8 cellular contexts compared by ENCODE assay signal in genomic region chrX:49184294-49185061, GRCh38. TPM values are rescaled to one million over a fixed set of nuclear protein-coding genes. Genes with fewer than 3 reads are reported as not detected.
DNase-seq lines count a peak whose midpoint lies in the region; ATAC-seq and TF ChIP-seq lines count a peak whose summit lies in the region.

No MANE protein-coding gene starts in this region.

- H2AK5ac ChIP-seq in neuronal stem cell (ENCODE audit: low read depth, low read length), result no peak overlapping the region

- peak overlapping the region; percentile 73 for H3K27ac ChIP-seq in neuronal stem cell (replicated peaks; ENCODE audit: low read length)

- no peaks in the 10 kb centered on the region for H3K27me3 Mint-ChIP-seq in activated T-helper 17 cell treated with anti-CD3 and anti-CD28 coated beads, Interleukin-2, amount 50 U/mL, for 72 hours

- peak overlapping the region; percentile 70 for H3K9ac ChIP-seq in neuronal stem cell (ENCODE audit: low read depth, low read length, poor library complexity)

- no peak overlapping the region for H2BK15ac ChIP-seq in neuronal stem cell (ENCODE audit: low read length)

- no peaks in the 10 kb centered on the region for H3K79me1 ChIP-seq in neuronal stem cell (ENCODE audit: low read depth, low read length)

- peaks cover 55% of the 10 kb centered on the region for H3K36me3 Mint-ChIP-seq in activated T-helper 17 cell treated with anti-CD3 and anti-CD28 coated beads, Interleukin-2, amount 50 U/mL, for 72 hours (ENCODE audit: low read depth)

- peak; percentile 94 for DNase-seq in Caki2 (ENCODE audit: low read depth)
- peak; percentile 95 for DNase-seq in NCI-H2107 (lab: John Stamatoyannopoulos, UW)
- peak; percentile 88 for DNase-seq in fibroblast of the aortic adventitia (ENCODE audit: low read depth)
- peak; percentile 87 for DNase-seq in neuronal stem cell (ENCODE audit: low spot score)

- peak overlapping the region; percentile 76 for H3K4me3 ChIP-seq in fibroblast of the aortic adventitia (ENCODE audit: low read depth, low read length)
- H3K4me3 ChIP-seq in neuronal stem cell (ENCODE audit: low read length in 2 of 2), result peak overlapping the region in 1 of 2 donors; percentile 71

- H3K9me3 ChIP-seq in neuronal stem cell (replicated peaks in 1 of 2; ENCODE audit: control insufficient read depth in 2 of 2, insufficient read depth in 1 of 2, low read depth in 1 of 2, low read length in 2 of 2), result no peaks in the 10 kb centered on the region

- no peaks in the 10 kb centered on the region for H3K27me3 ChIP-seq in neuronal stem cell (ENCODE audit: control insufficient read depth in 3 of 3, insufficient read depth in 3 of 3, low read depth in 1 of 3, low read length in 3 of 3)

- in situ Hi-C loops in Caki2 (cut with HindIII; ENCODE audit: low pct_unique_long_range_greater_than_20kb, low sequenced_read_pairs), result no loop called here

- H3K4me1 Mint-ChIP-seq in activated T-helper 17 cell treated with anti-CD3 and anti-CD28 coated beads, Interleukin-2, amount 50 U/mL, for 72 hours, result no peaks in the 10 kb centered on the region

- H3K4ac ChIP-seq in neuronal stem cell (ENCODE audit: low read length), result no peak overlapping the region

- H3K14ac ChIP-seq in neuronal stem cell (ENCODE audit: low read length), result peak overlapping the region; percentile 21

- H3K23ac ChIP-seq in neuronal stem cell (ENCODE audit: low read depth, low read length, poor library complexity), result no peak overlapping the region

- H3K18ac ChIP-seq in neuronal stem cell (ENCODE audit: low read length), result peak overlapping the region; percentile 80

- no peak overlapping the region for H4K8ac ChIP-seq in neuronal stem cell (ENCODE audit: low read depth, low read length)

- H4K91ac ChIP-seq in neuronal stem cell (ENCODE audit: low read depth, low read length, poor library complexity), result no peak overlapping the region

- no peaks in the 10 kb centered on the region for H3K36me3 ChIP-seq in neuronal stem cell (replicated peaks in 1 of 2; ENCODE audit: control insufficient read depth in 2 of 2, insufficient read depth in 2 of 2, low read length in 2 of 2)

- ATAC-seq in GM21529 (IDR thresholded peaks at IDR 0.05; ENCODE audit: unreplicated experiment), result peak; percentile 54
- ATAC-seq in activated T-helper 17 cell treated with anti-CD3 and anti-CD28 coated beads, Interleukin-2, amount 50 U/mL, for 72 hours (replicated peaks), result peak; percentile 75
- no peak for ATAC-seq in GM18858 (IDR thresholded peaks at IDR 0.05; ENCODE audit: unreplicated experiment)
- no peak for ATAC-seq in HG03439 (IDR thresholded peaks at IDR 0.05; ENCODE audit: unreplicated experiment)

- peak overlapping the region; percentile 58 for H2AFZ ChIP-seq in neuronal stem cell (ENCODE audit: low read length)

- H2BK5ac ChIP-seq in neuronal stem cell (ENCODE audit: low read length), result no peak overlapping the region

- H3K4me1 ChIP-seq in neuronal stem cell (ENCODE audit: control insufficient read depth in 2 of 2, insufficient read depth in 1 of 2, low read depth in 1 of 2, low read length in 2 of 2), result peaks cover 0 to 11% of the 10 kb centered on the region in 2 donors

- H2BK12ac ChIP-seq in neuronal stem cell (ENCODE audit: low read length), result no peak overlapping the region

- peak overlapping the region; percentile 89 for H3K27ac Mint-ChIP-seq in activated T-helper 17 cell treated with anti-CD3 and anti-CD28 coated beads, Interleukin-2, amount 50 U/mL, for 72 hours

- WGBS in neuronal stem cell (ENCODE audit: extremely low coverage in 2 of 2, insufficient read length in 2 of 2, insufficient replicate concordance in 1 of 2), 2 donors, result no CpG with 5 or more reads among the region's 39 CpGs

- peak overlapping the region; percentile 92 for H3K4me3 Mint-ChIP-seq in activated T-helper 17 cell treated with anti-CD3 and anti-CD28 coated beads, Interleukin-2, amount 50 U/mL, for 72 hours

- TF ChIP-seq CTCF in fibroblast of the aortic adventitia (IDR thresholded peaks at IDR 0.05; ENCODE audit: insufficient read depth, low read length), result no peak

- H3K4me2 ChIP-seq in neuronal stem cell (ENCODE audit: insufficient read depth, low read length, poor library complexity, severe bottlenecking), result peak overlapping the region; percentile 73

- no peak overlapping the region for H2BK120ac ChIP-seq in neuronal stem cell (ENCODE audit: low read depth, low read length)

- H3K9me3 Mint-ChIP-seq in activated T-helper 17 cell treated with anti-CD3 and anti-CD28 coated beads, Interleukin-2, amount 50 U/mL, for 72 hours, result no peaks in the 10 kb centered on the region

RNA-seq across cellular contexts. Expression of gene PRICKLE3, which starts 1.7 kb away (rescaled TPM):
- 6.1 and 55.0 TPM in 2 replicates for total RNA-seq in Caki2 (2014; rRNA removed; shearing (Covaris generic); ENCODE audit: low replicate concordance)
- total RNA-seq in activated T-helper 17 cell treated with anti-CD3 and anti-CD28 coated beads, Interleukin-2, amount 50 U/mL, for 72 hours, result 10 to 100 TPM; 19.8 to 45.3 TPM
- 2.9 and 5.0 TPM in 2 replicates for total RNA-seq in fibroblast of the aortic adventitia (ENCODE audit: low replicate concordance)
- polyA plus RNA-seq in neuronal stem cell (2013, experiment 1 of 2), result 4.5 TPM
- polyA plus RNA-seq in neuronal stem cell (2013, experiment 2 of 2), result 4.1 TPM

RNA-seq across cellular contexts. Expression of gene PLP2, which starts 12.8 kb away (rescaled TPM):
- total RNA-seq in Caki2 (2014; rRNA removed; shearing (Covaris generic); ENCODE audit: low replicate concordance), result 72.9 and 86.3 TPM in 2 replicates
- total RNA-seq in activated T-helper 17 cell treated with anti-CD3 and anti-CD28 coated beads, Interleukin-2, amount 50 U/mL, for 72 hours, result 100 to 1,000 TPM; 228 to 233 TPM
- total RNA-seq in fibroblast of the aortic adventitia (ENCODE audit: low replicate concordance), result 8.7 and 93.2 TPM in 2 replicates
- polyA plus RNA-seq in neuronal stem cell (2013, experiment 1 of 2), result 3.8 TPM
- polyA plus RNA-seq in neuronal stem cell (2013, experiment 2 of 2), result 3.8 TPM

RNA-seq across cellular contexts. Expression of gene SYP, which starts 15.5 kb away (rescaled TPM):
- total RNA-seq in Caki2 (2014; rRNA removed; shearing (Covaris generic); ENCODE audit: low replicate concordance), result not detected in 2 replicates
- total RNA-seq in activated T-helper 17 cell treated with anti-CD3 and anti-CD28 coated beads, Interleukin-2, amount 50 U/mL, for 72 hours, result 10 to 100 TPM; 16.6 to 53.4 TPM
- 0.16 and 0.18 TPM in 2 replicates for total RNA-seq in fibroblast of the aortic adventitia (ENCODE audit: low replicate concordance)
- polyA plus RNA-seq in neuronal stem cell (2013, experiment 1 of 2), result 0.32 TPM
- 0.37 TPM for polyA plus RNA-seq in neuronal stem cell (2013, experiment 2 of 2)

RNA-seq across cellular contexts. Expression of gene MAGIX, which starts 21.9 kb away (rescaled TPM):
- 1.7 and 7.6 TPM in 2 replicates for total RNA-seq in Caki2 (2014; rRNA removed; shearing (Covaris generic); ENCODE audit: low replicate concordance)
- 1 to 10 TPM; 1.5 to 3.7 TPM for total RNA-seq in activated T-helper 17 cell treated with anti-CD3 and anti-CD28 coated beads, Interleukin-2, amount 50 U/mL, for 72 hours
- 1.7 and 2.9 TPM in 2 replicates for total RNA-seq in fibroblast of the aortic adventitia (ENCODE audit: low replicate concordance)
- 0.74 TPM for polyA plus RNA-seq in neuronal stem cell (2013, experiment 1 of 2)
- 0.47 TPM for polyA plus RNA-seq in neuronal stem cell (2013, experiment 2 of 2)

RNA-seq across cellular contexts. Expression of gene CACNA1F, which starts 48.7 kb away (rescaled TPM):
- total RNA-seq in Caki2 (2014; rRNA removed; shearing (Covaris generic); ENCODE audit: low replicate concordance), result not detected in 2 replicates
- total RNA-seq in activated T-helper 17 cell treated with anti-CD3 and anti-CD28 coated beads, Interleukin-2, amount 50 U/mL, for 72 hours, result 1 to 10 TPM in 1 of 2 donors, under 1 TPM in 1; 0.82 to 6.2 TPM
- not detected in 2 replicates for total RNA-seq in fibroblast of the aortic adventitia (ENCODE audit: low replicate concordance)
- polyA plus RNA-seq in neuronal stem cell (2013, experiment 1 of 2), result 0.56 TPM
- polyA plus RNA-seq in neuronal stem cell (2013, experiment 2 of 2), result 0.58 TPM

Comparison
In these comparisons a context has a peak if more than half of its experiments do, and no peak if none do; other contexts are left out.
1. ATAC-seq: peak in GM21529 (single experiment) and activated T-helper 17 cell treated with anti-CD3 and anti-CD28 coated beads, Interleukin-2, amount 50 U/mL, for 72 hours (single experiment); none in GM18858 (single experiment) and HG03439 (single experiment).
2. RNA of gene SYP, which starts 15.5 kb away (total RNA-seq): 16.6 to 53.4 TPM in activated T-helper 17 cell treated with anti-CD3 and anti-CD28 coated beads, Interleukin-2, amount 50 U/mL, for 72 hours; 0.16 to 0.18 TPM in fibroblast of the aortic adventitia and not detected in Caki2; every median in the first group is over 10 times any median in the second.
3. Peak in every context shown above with its lines, with median percentiles within 50 percentile points of each other: DNase-seq.